In the genomic region with DNA sequence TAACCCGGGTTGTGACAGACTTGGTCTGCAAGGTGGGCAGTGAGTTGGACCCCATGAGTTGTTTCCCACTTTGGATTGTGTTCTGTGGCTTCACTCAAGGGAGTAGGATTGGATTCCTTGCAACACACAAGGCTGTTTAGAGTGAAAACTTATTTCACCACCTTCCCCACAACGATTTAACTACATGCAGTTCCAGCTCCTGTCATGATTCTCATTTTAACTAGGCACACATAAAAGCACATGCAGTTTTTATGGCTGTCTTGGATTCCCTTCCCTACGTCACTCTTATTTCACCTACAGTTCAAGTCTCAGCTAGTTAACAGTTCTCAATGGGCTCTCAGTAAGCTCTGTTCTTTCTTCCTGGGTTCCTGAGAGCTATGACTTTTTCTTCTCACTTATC, we compare ENCODE assay signal across 25 cellular contexts. TPM values are rescaled to one million over a fixed set of nuclear protein-coding genes. Genes with fewer than 3 reads are reported as not detected.
"Had no signal": no experiment of that assay in that cellular context is flagged by ENCODE, and none has a peak within 500 bp of the region (broad histone marks: within the 10 kb centered on the region; RNA-seq: fewer than 3 reads in every experiment).

No MANE protein-coding gene starts in this region.

- H3K4me1 ChIP-seq: neural progenitor cell, parathyroid adenoma, right atrium auricular region, upper lobe of right lung had no signal

- H2AFZ ChIP-seq: neural progenitor cell, parathyroid adenoma had no signal

- H3K9me3 Mint-ChIP-seq: neural progenitor cell had no signal

- H3K27me3 ChIP-seq: neural progenitor cell, right atrium auricular region, upper lobe of right lung had no signal

- H3K79me2 ChIP-seq: parathyroid adenoma had no signal

- H3K4me1 Mint-ChIP-seq: activated CD4-positive, alpha-beta T cell treated with anti-CD3 and anti-CD28 coated beads for 36 hours; naive thymus-derived CD8-positive, alpha-beta T cell; neural progenitor cell had no signal

- H3K4me3 Mint-ChIP-seq: activated CD4-positive, alpha-beta T cell treated with anti-CD3 and anti-CD28 coated beads for 36 hours; activated naive CD8-positive, alpha-beta T cell; naive thymus-derived CD8-positive, alpha-beta T cell; neural progenitor cell had no signal

- ATAC-seq: activated CD4-positive, alpha-beta T cell treated with anti-CD3 and anti-CD28 coated beads for 36 hours; left colon; naive thymus-derived CD8-positive, alpha-beta T cell; stimulated activated naive CD8-positive, alpha-beta T cell treated with anti-CD3 and anti-CD28 coated beads, Interleukin-15, Interleukin-2, amounts not matched to agents 100 U/mL and 50 U/mL, for 24 hours; upper lobe of right lung had no signal

- H3K4me3 ChIP-seq: dorsolateral prefrontal cortex, neural progenitor cell, right atrium auricular region, upper lobe of right lung had no signal

- FAIRE-seq: bronchial epithelial cell, colon, kidney had no signal

- H3K9ac ChIP-seq: neural progenitor cell, parathyroid adenoma had no signal

- DNase-seq: activated CD4-positive, alpha-beta T cell treated with anti-CD3 and anti-CD28 coated beads for 36 hours; activated CD4-positive, alpha-beta T cell treated with anti-CD3 and anti-CD28 coated beads, Interleukin-2, amount 50 U/mL, for 4 hours; activated CD4-positive, CD25-positive, alpha-beta regulatory T cell; activated effector memory CD4-positive, alpha-beta T cell treated with Interleukin-2 at 50 U/mL for 16 hours; activated naive CD4-positive, alpha-beta T cell treated with Interleukin-2 at 50 U/mL for 16 hours; activated T-cell treated with anti-CD3 and anti-CD28 coated beads for 4 hours; anterior cingulate cortex; dorsolateral prefrontal cortex; effector memory CD4-positive, alpha-beta T cell; erythroblast; head of caudate nucleus; hippocampal formation; kidney; left colon; naive thymus-derived CD8-positive, alpha-beta T cell; occipital lobe; stimulated activated naive CD8-positive, alpha-beta T cell treated with anti-CD3 and anti-CD28 coated beads, Interleukin-15, Interleukin-2, amounts not matched to agents 100 U/mL and 50 U/mL, for 24 hours; upper lobe of right lung had no signal

- H3K36me3 Mint-ChIP-seq: activated naive CD8-positive, alpha-beta T cell; naive thymus-derived CD8-positive, alpha-beta T cell had no signal

- H3K27ac ChIP-seq: dorsolateral prefrontal cortex, neural progenitor cell, parathyroid adenoma, right atrium auricular region, upper lobe of right lung had no signal

- H3K4me2 ChIP-seq: neural progenitor cell had no signal

- H3K36me3 ChIP-seq: neural progenitor cell, right atrium auricular region, upper lobe of right lung had no signal

- H3K27ac Mint-ChIP-seq: activated CD4-positive, alpha-beta T cell treated with anti-CD3 and anti-CD28 coated beads for 36 hours; activated naive CD8-positive, alpha-beta T cell; naive thymus-derived CD8-positive, alpha-beta T cell; neural progenitor cell had no signal

- H3K9me3 ChIP-seq: upper lobe of right lung had no signal

RNA-seq across cellular contexts. Expression of a gene that starts 15.9 kb away (rescaled TPM):
- total RNA-seq: activated CD4-positive, alpha-beta T cell treated with anti-CD3 and anti-CD28 coated beads for 36 hours; naive thymus-derived CD8-positive, alpha-beta T cell; T-helper 2 cell treated with Interferon-gamma antibody and Interleukin-4, amounts not matched to agents 100 ng/mL and 5 ng/mL, for 36 hours had no signal
- polyA plus RNA-seq: naive thymus-derived CD8-positive, alpha-beta T cell had no signal
